34 cellular contexts compared by ENCODE assay signal in genomic region chr13:20870829-20871228, GRCh38.
"Had no signal": no experiment of that assay in that cellular context is flagged by ENCODE, and none has a peak within 500 bp of the region (broad histone marks: within the 10 kb centered on the region; RNA-seq: fewer than 3 reads in every experiment).

No MANE protein-coding gene starts in this region.

- H3K27ac ChIP-seq: ascending aorta, breast epithelium, coronary artery, dorsolateral prefrontal cortex, esophagus muscularis mucosa, foreskin keratinocyte, gastrocnemius medialis, WERI-Rb-1 had no signal

- H3K4me1 ChIP-seq: breast epithelium had no signal

- H3K36me3 ChIP-seq: ascending aorta, breast epithelium, cardiac muscle cell, esophagus muscularis mucosa, gastrocnemius medialis, WERI-Rb-1 had no signal

- H3K27me3 Mint-ChIP-seq: activated CD4-positive, alpha-beta memory T cell treated with anti-CD3 and anti-CD28 coated beads, Interleukin-2, amount 10 ng/mL, durations not matched to agents 7 days and 5 days; activated CD4-positive, alpha-beta T cell treated with anti-CD3 and anti-CD28 coated beads, Interleukin-2, amount 10 ng/mL, durations not matched to agents 7 days and 5 days; activated naive CD4-positive, alpha-beta T cell treated with anti-CD3 and anti-CD28 coated beads, Interleukin-2, amount 10 ng/mL, durations not matched to agents 7 days and 5 days; activated naive CD8-positive, alpha-beta T cell treated with anti-CD3 and anti-CD28 coated beads, Interleukin-2, amount 10 ng/mL, durations not matched to agents 7 days and 5 days; activated T-cell treated with anti-CD3 and anti-CD28 coated beads, Interleukin-2, amount 50 U/mL, for 24 hours; brain; central memory CD8-positive, alpha-beta T cell; dendritic cell treated with granulocyte-macrophage colony-stimulating factor and Interleukin-4, amounts not matched to agents 40 ng/mL and 50 ng/mL, for 4 days; T-helper 17 cell had no signal

- H3K4me3 ChIP-seq: ascending aorta, breast epithelium, cardiac muscle cell, coronary artery, dorsolateral prefrontal cortex, esophagus muscularis mucosa, gastrocnemius medialis had no signal

- H3K27me3 ChIP-seq: ascending aorta, breast epithelium, cardiac muscle cell, dorsolateral prefrontal cortex, esophagus muscularis mucosa, foreskin keratinocyte, gastrocnemius medialis had no signal

- H3K4me1 Mint-ChIP-seq: activated naive CD4-positive, alpha-beta T cell treated with anti-CD3 and anti-CD28 coated beads, Interleukin-2, amount 10 ng/mL, durations not matched to agents 7 days and 5 days had no signal

- H3K9me3 Mint-ChIP-seq: activated CD4-positive, alpha-beta memory T cell treated with anti-CD3 and anti-CD28 coated beads, Interleukin-2, amount 10 ng/mL, durations not matched to agents 7 days and 5 days; activated CD4-positive, alpha-beta T cell treated with anti-CD3 and anti-CD28 coated beads, Interleukin-2, amount 10 ng/mL, durations not matched to agents 7 days and 5 days; activated naive CD4-positive, alpha-beta T cell treated with anti-CD3 and anti-CD28 coated beads, Interleukin-2, amount 10 ng/mL, durations not matched to agents 7 days and 5 days; activated naive CD4-positive, alpha-beta T cell treated with anti-CD3 and anti-CD28 coated beads, Interleukin-2, amount 50 U/mL, for 72 hours; activated naive CD8-positive, alpha-beta T cell treated with anti-CD3 and anti-CD28 coated beads, Interleukin-2, amount 10 ng/mL, durations not matched to agents 7 days and 5 days; activated T-cell treated with anti-CD3 and anti-CD28 coated beads, Interleukin-2, amount 50 U/mL, for 24 hours; activated T-cell treated with anti-CD3 and anti-CD28 coated beads, Interleukin-2, amount 50 U/mL, for 72 hours; brain; central memory CD8-positive, alpha-beta T cell; dendritic cell treated with granulocyte-macrophage colony-stimulating factor and Interleukin-4, amounts not matched to agents 40 ng/mL and 50 ng/mL, for 4 days; T-helper 2 cell treated with Interferon-gamma antibody and Interleukin-4, amounts not matched to agents 5 μg/mL and 100 μg/mL, for 36 hours had no signal

- DNase-seq: activated CD4-positive, alpha-beta memory T cell treated with anti-CD3 and anti-CD28 coated beads, Interleukin-2, amount 10 ng/mL, durations not matched to agents 7 days and 5 days; activated CD4-positive, alpha-beta T cell treated with anti-CD3 and anti-CD28 coated beads for 1 hour; activated CD4-positive, alpha-beta T cell treated with anti-CD3 and anti-CD28 coated beads for 4 hours; activated CD4-positive, alpha-beta T cell treated with anti-CD3 and anti-CD28 coated beads, Interleukin-2, amount 10 ng/mL, durations not matched to agents 7 days and 5 days; activated CD4-positive, alpha-beta T cell treated with anti-CD3 and anti-CD28 coated beads, Interleukin-2, amount 50 U/mL, for 4 hours; activated CD4-positive, CD25-positive, alpha-beta regulatory T cell; activated CD8-positive, alpha-beta memory T cell treated with anti-CD3 and anti-CD28 coated beads, Interleukin-2, amount 50 U/mL, for 48 hours; activated gamma-delta T cell; activated naive CD4-positive, alpha-beta T cell; activated naive CD4-positive, alpha-beta T cell treated with anti-CD3 and anti-CD28 coated beads, Interleukin-2, amount 10 ng/mL, durations not matched to agents 7 days and 5 days; activated naive CD8-positive, alpha-beta T cell treated with anti-CD3 and anti-CD28 coated beads, Interleukin-2, amount 10 ng/mL, durations not matched to agents 7 days and 5 days; activated T-cell treated with anti-CD3 and anti-CD28 coated beads for 4 hours; activated T-cell treated with anti-CD3 and anti-CD28 coated beads, Interleukin-2, amount 50 U/mL, for 24 hours; activated T-cell treated with anti-CD3 and anti-CD28 coated beads, Interleukin-2, amount 50 U/mL, for 72 hours; dorsolateral prefrontal cortex; effector memory CD4-positive, alpha-beta T cell; erythroblast; foreskin keratinocyte; gastrocnemius medialis; glutamatergic neuron; T-helper 1 cell; T-helper 17 cell; T1000; WERI-Rb-1 had no signal

- H3K4me3 Mint-ChIP-seq: activated CD4-positive, alpha-beta memory T cell treated with anti-CD3 and anti-CD28 coated beads, Interleukin-2, amount 10 ng/mL, durations not matched to agents 7 days and 5 days; activated CD4-positive, alpha-beta T cell treated with anti-CD3 and anti-CD28 coated beads, Interleukin-2, amount 10 ng/mL, durations not matched to agents 7 days and 5 days; activated naive CD4-positive, alpha-beta T cell treated with anti-CD3 and anti-CD28 coated beads, Interleukin-2, amount 10 ng/mL, durations not matched to agents 7 days and 5 days; activated naive CD8-positive, alpha-beta T cell treated with anti-CD3 and anti-CD28 coated beads, Interleukin-2, amount 10 ng/mL, durations not matched to agents 7 days and 5 days; activated T-cell treated with anti-CD3 and anti-CD28 coated beads, Interleukin-2, amount 50 U/mL, for 24 hours; activated T-cell treated with anti-CD3 and anti-CD28 coated beads, Interleukin-2, amount 50 U/mL, for 72 hours; brain; central memory CD8-positive, alpha-beta T cell; dendritic cell treated with granulocyte-macrophage colony-stimulating factor and Interleukin-4, amounts not matched to agents 40 ng/mL and 50 ng/mL, for 4 days; T-helper 17 cell; T-helper 2 cell treated with Interferon-gamma antibody and Interleukin-4, amounts not matched to agents 5 μg/mL and 100 μg/mL, for 36 hours had no signal

- H3K27ac Mint-ChIP-seq: activated CD4-positive, alpha-beta memory T cell treated with anti-CD3 and anti-CD28 coated beads, Interleukin-2, amount 10 ng/mL, durations not matched to agents 7 days and 5 days; activated CD4-positive, alpha-beta T cell treated with anti-CD3 and anti-CD28 coated beads, Interleukin-2, amount 10 ng/mL, durations not matched to agents 7 days and 5 days; activated naive CD4-positive, alpha-beta T cell treated with anti-CD3 and anti-CD28 coated beads, Interleukin-2, amount 10 ng/mL, durations not matched to agents 7 days and 5 days; activated naive CD4-positive, alpha-beta T cell treated with anti-CD3 and anti-CD28 coated beads, Interleukin-2, amount 50 U/mL, for 72 hours; activated naive CD8-positive, alpha-beta T cell treated with anti-CD3 and anti-CD28 coated beads, Interleukin-2, amount 10 ng/mL, durations not matched to agents 7 days and 5 days; activated T-cell treated with anti-CD3 and anti-CD28 coated beads, Interleukin-2, amount 50 U/mL, for 24 hours; activated T-cell treated with anti-CD3 and anti-CD28 coated beads, Interleukin-2, amount 50 U/mL, for 72 hours; brain; dendritic cell treated with granulocyte-macrophage colony-stimulating factor and Interleukin-4, amounts not matched to agents 40 ng/mL and 50 ng/mL, for 4 days; T-helper 17 cell; T-helper 2 cell treated with Interferon-gamma antibody and Interleukin-4, amounts not matched to agents 5 μg/mL and 100 μg/mL, for 36 hours had no signal

- H3K36me3 Mint-ChIP-seq: activated naive CD4-positive, alpha-beta T cell treated with anti-CD3 and anti-CD28 coated beads, Interleukin-2, amount 50 U/mL, for 72 hours had no signal

- H3K9me3 ChIP-seq: ascending aorta, breast epithelium, esophagus muscularis mucosa, gastrocnemius medialis had no signal
